ENCODE assay signal across 15 cellular contexts in the genomic region with DNA sequence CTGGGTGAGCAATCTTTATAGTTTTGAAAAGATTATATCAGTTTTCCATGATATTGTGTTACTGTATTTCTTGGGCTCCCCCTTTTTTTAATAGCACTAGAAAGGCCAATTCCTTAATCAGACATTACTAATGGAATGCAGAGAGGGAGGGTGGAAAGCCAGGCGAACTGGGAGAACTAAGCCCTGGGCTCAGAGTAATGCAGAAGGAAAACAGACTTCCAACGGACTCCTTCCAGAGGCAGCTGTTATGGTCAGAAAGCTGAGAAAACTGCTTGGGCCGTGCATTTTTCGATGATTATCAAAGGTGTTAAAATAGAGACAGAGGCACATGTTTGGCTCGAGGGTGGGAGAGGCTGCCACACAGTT.
DNase-seq lines count a peak whose midpoint lies in the region; ATAC-seq and TF ChIP-seq lines count a peak whose summit lies in the region.
"Had no signal": no experiment of that assay in that cellular context is flagged by ENCODE, and none has a peak within 500 bp of the region (broad histone marks: within the 10 kb centered on the region; RNA-seq: fewer than 3 reads in every experiment).

No MANE protein-coding gene starts in this region.

- H3K9me3 ChIP-seq in sigmoid colon: no peaks in the 10 kb centered on the region

- TF ChIP-seq EP300 in sigmoid colon (IDR thresholded peaks at IDR 0.05): no peak

- no peaks in the 10 kb centered on the region for H3K36me3 ChIP-seq in sigmoid colon

- H3K4me1 ChIP-seq in sigmoid colon: no peaks in the 10 kb centered on the region

- intact Hi-C loops in sigmoid colon (cut with DNase I): no loop called here

- peak overlapping the region in 1 of 4 donors; percentile 14 for H3K27ac ChIP-seq in sigmoid colon
- H3K27ac ChIP-seq: SK-N-MC had no signal

- no peaks in the 10 kb centered on the region for H3K27me3 ChIP-seq in sigmoid colon

- no peak overlapping the region for H3K4me3 Mint-ChIP-seq in WTC11
- H3K4me3 Mint-ChIP-seq: activated CD4-positive, alpha-beta T cell treated with anti-CD3 and anti-CD28 coated beads, Interleukin-2, amount 10 ng/mL, durations not matched to agents 7 days and 5 days; IgD-negative memory B cell; nephron progenitor cell had no signal

- POLR2A ChIA-PET in WTC11 (lab: Charles Lee): no interaction called here

- no peaks in the 10 kb centered on the region for H3K36me3 Mint-ChIP-seq in WTC11
- H3K36me3 Mint-ChIP-seq: IgD-negative memory B cell had no signal

- H3K4me3 ChIP-seq in sigmoid colon: no peak overlapping the region
- H3K4me3 ChIP-seq: SK-N-MC had no signal

- 74 to 86% methylated on average over 5 of the region's 5 CpGs for WGBS in sigmoid colon, 2 donors

- H3K27me3 Mint-ChIP-seq in WTC11 (ENCODE audit: low read depth): peaks cover 5% of the 10 kb centered on the region; the same call in 1 of the 2 replicates

- no peak for TF ChIP-seq CTCF in WTC11 (IDR thresholded peaks at IDR 0.05)
- no peak for TF ChIP-seq CTCF in sigmoid colon (IDR thresholded peaks at IDR 0.05)

- DNase-seq in ELR (ENCODE audit: low read depth) (peak; percentile 33), WTC11 (ENCODE audit: low spot score) (no peak), hepatic stellate cell (ENCODE audit: low spot score) (peak; percentile 28), sigmoid colon (peak; percentile 36), NCI-H345 (lab: John Stamatoyannopoulos, UW) (no peak), SKM-1 (lab: John Stamatoyannopoulos, UW; ENCODE audit: unreplicated experiment) (no peak)
- DNase-seq: activated CD4-positive, alpha-beta T cell treated with anti-CD3 and anti-CD28 coated beads, Interleukin-2, amount 10 ng/mL, durations not matched to agents 7 days and 5 days; activated naive CD4-positive, alpha-beta T cell treated with Interleukin-2 at 50 U/mL for 16 hours; caudate nucleus; NCI-H2081 treated with DMSO at 0.1 percent for 48 hours; NCI-H526 treated with DMSO at 0.1 percent for 48 hours; nephron progenitor cell had no signal

- H3K27ac Mint-ChIP-seq in WTC11: no peak overlapping the region
- H3K27ac Mint-ChIP-seq: activated CD4-positive, alpha-beta T cell treated with anti-CD3 and anti-CD28 coated beads, Interleukin-2, amount 10 ng/mL, durations not matched to agents 7 days and 5 days; IgD-negative memory B cell; nephron progenitor cell had no signal

- H3K9me3 Mint-ChIP-seq in WTC11: no peaks in the 10 kb centered on the region
- H3K9me3 Mint-ChIP-seq: activated CD4-positive, alpha-beta T cell treated with anti-CD3 and anti-CD28 coated beads, Interleukin-2, amount 10 ng/mL, durations not matched to agents 7 days and 5 days; nephron progenitor cell had no signal

- TF ChIP-seq POLR2A in sigmoid colon (IDR thresholded peaks at IDR 0.05): no peak

- CTCF ChIA-PET in WTC11 (lab: Charles Lee): interaction anchor here (0.9 to 3.9 kb wide), 5 partner anchors 17 to 207 kb away, joined by 3 to 17 read pairs (median 4); a partner anchor contains a TSS

- ATAC-seq in WTC11 (no peak), GM18861 (IDR thresholded peaks at IDR 0.05; ENCODE audit: unreplicated experiment) (no peak)

- H3K4me1 Mint-ChIP-seq in WTC11: peaks cover 6% of the 10 kb centered on the region; the same call in 1 of the 2 replicates
- H3K4me1 Mint-ChIP-seq: activated CD4-positive, alpha-beta T cell treated with anti-CD3 and anti-CD28 coated beads, Interleukin-2, amount 10 ng/mL, durations not matched to agents 7 days and 5 days; IgD-negative memory B cell had no signal

TF ChIP-seq in WTC11, 78 proteins besides CTCF, POLR2A, EP300 and RAD21:
- no peak for TF ChIP-seq JAZF1 (CRISPR knock-in tag; IDR thresholded peaks at IDR 0.05)
- TF ChIP-seq, protein P1, sequence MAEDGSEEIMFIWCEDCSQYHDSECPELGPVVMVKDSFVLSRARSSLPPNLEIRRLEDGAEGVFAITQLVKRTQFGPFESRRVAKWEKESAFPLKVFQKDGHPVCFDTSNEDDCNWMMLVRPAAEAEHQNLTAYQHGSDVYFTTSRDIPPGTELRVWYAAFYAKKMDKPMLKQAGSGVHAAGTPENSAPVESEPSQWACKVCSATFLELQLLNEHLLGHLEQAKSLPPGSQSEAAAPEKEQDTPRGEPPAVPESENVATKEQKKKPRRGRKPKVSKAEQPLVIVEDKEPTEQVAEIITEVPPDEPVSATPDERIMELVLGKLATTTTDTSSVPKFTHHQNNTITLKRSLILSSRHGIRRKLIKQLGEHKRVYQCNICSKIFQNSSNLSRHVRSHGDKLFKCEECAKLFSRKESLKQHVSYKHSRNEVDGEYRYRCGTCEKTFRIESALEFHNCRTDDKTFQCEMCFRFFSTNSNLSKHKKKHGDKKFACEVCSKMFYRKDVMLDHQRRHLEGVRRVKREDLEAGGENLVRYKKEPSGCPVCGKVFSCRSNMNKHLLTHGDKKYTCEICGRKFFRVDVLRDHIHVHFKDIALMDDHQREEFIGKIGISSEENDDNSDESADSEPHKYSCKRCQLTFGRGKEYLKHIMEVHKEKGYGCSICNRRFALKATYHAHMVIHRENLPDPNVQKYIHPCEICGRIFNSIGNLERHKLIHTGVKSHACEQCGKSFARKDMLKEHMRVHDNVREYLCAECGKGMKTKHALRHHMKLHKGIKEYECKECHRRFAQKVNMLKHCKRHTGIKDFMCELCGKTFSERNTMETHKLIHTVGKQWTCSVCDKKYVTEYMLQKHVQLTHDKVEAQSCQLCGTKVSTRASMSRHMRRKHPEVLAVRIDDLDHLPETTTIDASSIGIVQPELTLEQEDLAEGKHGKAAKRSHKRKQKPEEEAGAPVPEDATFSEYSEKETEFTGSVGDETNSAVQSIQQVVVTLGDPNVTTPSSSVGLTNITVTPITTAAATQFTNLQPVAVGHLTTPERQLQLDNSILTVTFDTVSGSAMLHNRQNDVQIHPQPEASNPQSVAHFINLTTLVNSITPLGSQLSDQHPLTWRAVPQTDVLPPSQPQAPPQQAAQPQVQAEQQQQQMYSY (CRISPR knock-in tag; IDR thresholded peaks at IDR 0.05): peak; percentile 67
- no peak for TF ChIP-seq FOXJ3 (CRISPR knock-in tag; IDR thresholded peaks at IDR 0.05; ENCODE audit: borderline replicate concordance)
TF ChIP-seq in WTC11: peak in this region for 1.

Comparison
In these comparisons a context has a peak if more than half of its experiments do, and no peak if none do; other contexts are left out.
1. DNase-seq: peak in ELR (single experiment), hepatic stellate cell (single experiment) and sigmoid colon (single experiment); none in WTC11 (single experiment), NCI-H345 (single experiment) and SKM-1 (single experiment).